ENCODE assay signal across 15 cellular contexts in genomic region chr15:85717212-85717611, GRCh38.
DNase-seq lines count a peak whose midpoint lies in the region; ATAC-seq and TF ChIP-seq lines count a peak whose summit lies in the region.
"Had no signal": no experiment of that assay in that cellular context is flagged by ENCODE, and none has a peak within 500 bp of the region (broad histone marks: within the 10 kb centered on the region; RNA-seq: fewer than 3 reads in every experiment).

No MANE protein-coding gene starts in this region.

- no peak for TF ChIP-seq CTCF in endothelial cell (IDR thresholded peaks at IDR 0.05; ENCODE audit: unreplicated experiment)

- DNase-seq in activated naive CD4-positive, alpha-beta T cell treated with anti-CD3 and anti-CD28 coated beads, Interleukin-2, amount 50 U/mL, for 72 hours (ENCODE audit: low spot score in 2 of 2), result no peak
- DNase-seq in activated naive CD4-positive, alpha-beta T cell treated with Interleukin-2 at 50 U/mL for 16 hours, result no peak
- DNase-seq in endothelial cell (ENCODE audit: low spot score) (no peak), NOMO-1 treated with DMSO at 0.1 percent for 48 hours (lab: John Stamatoyannopoulos, UW; ENCODE audit: unreplicated experiment) (no peak)
- DNase-seq: activated CD8-positive, alpha-beta memory T cell treated with anti-CD3 and anti-CD28 coated beads, Interleukin-2, amount 50 U/mL, for 4 hours; Caco-2; central memory CD4-positive, alpha-beta T cell; midbrain; stimulated activated CD4-positive, alpha-beta T cell treated with anti-CD3 and anti-CD28 coated beads, Interleukin-15, amount 100 ng/mL, for 24 hours; T-helper 1 cell had no signal

- H3K36me3 Mint-ChIP-seq in activated naive CD4-positive, alpha-beta T cell treated with anti-CD3 and anti-CD28 coated beads, Interleukin-2, amount 50 U/mL, for 72 hours, result peaks cover 28 to 68% of the 10 kb centered on the region in 2 donors
- H3K36me3 Mint-ChIP-seq in IgD-negative memory B cell, result peaks cover 4% of the 10 kb centered on the region
- peaks cover 52% of the 10 kb centered on the region for H3K36me3 Mint-ChIP-seq in endothelial cell (ENCODE audit: low read depth, unreplicated experiment)
- peaks cover 70% of the 10 kb centered on the region for H3K36me3 Mint-ChIP-seq in stimulated activated memory B cell treated with anti-CD40 and anti-IgM and Interleukin-4, amounts not matched to agents 10 μg/mL and 1 μg/mL and 100 μg/mL, for 72 hours

- ATAC-seq in activated naive CD4-positive, alpha-beta T cell treated with anti-CD3 and anti-CD28 coated beads, Interleukin-2, amount 50 U/mL, for 72 hours, result peak in 1 of 2 donors; percentile 37
- ATAC-seq in stimulated activated memory B cell treated with anti-CD40 and anti-IgM and Interleukin-4, amounts not matched to agents 10 μg/mL and 1 μg/mL and 100 μg/mL, for 72 hours, result no peak
- no peak for ATAC-seq in HG02884 (IDR thresholded peaks at IDR 0.05; ENCODE audit: unreplicated experiment)
- no peak for ATAC-seq in GM18867 (IDR thresholded peaks at IDR 0.05; ENCODE audit: unreplicated experiment)
- ATAC-seq: WTC11 had no signal

- peak overlapping the region; percentile 83 to 86 for H3K27ac Mint-ChIP-seq in activated naive CD4-positive, alpha-beta T cell treated with anti-CD3 and anti-CD28 coated beads, Interleukin-2, amount 50 U/mL, for 72 hours
- peak overlapping the region; percentile 47 to 95 (median 83) for H3K27ac Mint-ChIP-seq in IgD-negative memory B cell
- H3K27ac Mint-ChIP-seq in endothelial cell (ENCODE audit: unreplicated experiment), result no peak overlapping the region
- peak overlapping the region; percentile 90 for H3K27ac Mint-ChIP-seq in stimulated activated memory B cell treated with anti-CD40 and anti-IgM and Interleukin-4, amounts not matched to agents 10 μg/mL and 1 μg/mL and 100 μg/mL, for 72 hours
- H3K27ac Mint-ChIP-seq: WTC11 had no signal

- H3K4me1 Mint-ChIP-seq in IgD-negative memory B cell (peaks cover 32 to 43% (median 38%) of the 10 kb centered on the region in 3 donors), endothelial cell (ENCODE audit: unreplicated experiment) (no peaks in the 10 kb centered on the region)
- peaks cover 46% of the 10 kb centered on the region for H3K4me1 Mint-ChIP-seq in stimulated activated memory B cell treated with anti-CD40 and anti-IgM and Interleukin-4, amounts not matched to agents 10 μg/mL and 1 μg/mL and 100 μg/mL, for 72 hours
- H3K4me1 Mint-ChIP-seq: WTC11 had no signal

- no peaks in the 10 kb centered on the region for H3K27me3 Mint-ChIP-seq in IgD-negative memory B cell
- H3K27me3 Mint-ChIP-seq in endothelial cell (ENCODE audit: unreplicated experiment), result no peaks in the 10 kb centered on the region
- H3K27me3 Mint-ChIP-seq in stimulated activated memory B cell treated with anti-CD40 and anti-IgM and Interleukin-4, amounts not matched to agents 10 μg/mL and 1 μg/mL and 100 μg/mL, for 72 hours, result no peaks in the 10 kb centered on the region

- no peaks in the 10 kb centered on the region for H3K9me3 Mint-ChIP-seq in activated naive CD4-positive, alpha-beta T cell treated with anti-CD3 and anti-CD28 coated beads, Interleukin-2, amount 50 U/mL, for 72 hours
- no peaks in the 10 kb centered on the region for H3K9me3 Mint-ChIP-seq in IgD-negative memory B cell
- no peaks in the 10 kb centered on the region for H3K9me3 Mint-ChIP-seq in endothelial cell (ENCODE audit: unreplicated experiment)
- H3K9me3 Mint-ChIP-seq in stimulated activated memory B cell treated with anti-CD40 and anti-IgM and Interleukin-4, amounts not matched to agents 10 μg/mL and 1 μg/mL and 100 μg/mL, for 72 hours, result no peaks in the 10 kb centered on the region
- H3K9me3 Mint-ChIP-seq: WTC11 had no signal

- H3K4me3 Mint-ChIP-seq in IgD-negative memory B cell (peak overlapping the region in 1 of 4 donors; percentile 0), endothelial cell (ENCODE audit: unreplicated experiment) (peak overlapping the region; percentile 26)
- no peak overlapping the region for H3K4me3 Mint-ChIP-seq in stimulated activated memory B cell treated with anti-CD40 and anti-IgM and Interleukin-4, amounts not matched to agents 10 μg/mL and 1 μg/mL and 100 μg/mL, for 72 hours
- H3K4me3 Mint-ChIP-seq: WTC11 had no signal
